ENCODE assay signal across 1 cellular context in genomic region chr12:110906516-110906915, GRCh38.
TF ChIP-seq lines count a peak whose summit lies in the region.

No MANE protein-coding gene starts in this region.

TF ChIP-seq in H1, 55 proteins besides CTCF, POLR2A, EP300 and RAD21:
- TF ChIP-seq SIN3A (conservative IDR thresholded peaks at IDR 0.05 in 1 of 2, IDR thresholded peaks at IDR 0.05 in 1 of 2; ENCODE audit: low read depth in 1 of 2, low read length in 2 of 2) (no peak), CEBPB (IDR thresholded peaks at IDR 0.05; ENCODE audit: low read depth, low read length) (no peak), RBBP5 (IDR thresholded peaks at IDR 0.05; ENCODE audit: borderline replicate concordance, low read depth, low read length) (no peak), TAF1 (IDR thresholded peaks at IDR 0.05; ENCODE audit: low read depth, low read length) (no peak), KDM5A (IDR thresholded peaks at IDR 0.05; ENCODE audit: low read length) (no peak), SP1 (IDR thresholded peaks at IDR 0.05; ENCODE audit: low read depth, low read length) (no peak), ZNF274 (IDR thresholded peaks at IDR 0.05; ENCODE audit: borderline replicate concordance, extremely low read depth, low read length) (no peak), ASH2L (IDR thresholded peaks at IDR 0.05; ENCODE audit: low read length) (no peak), SP4 (IDR thresholded peaks at IDR 0.05; ENCODE audit: low read length) (no peak), KDM4A (IDR thresholded peaks at IDR 0.05; ENCODE audit: low read depth, low read length, severe bottlenecking) (no peak), YY1 (IDR thresholded peaks at IDR 0.05; ENCODE audit: low read depth, low read length) (no peak), RFX5 (IDR thresholded peaks at IDR 0.05; ENCODE audit: borderline replicate concordance, low read depth, low read length) (no peak), MAX (IDR thresholded peaks at IDR 0.05) (no peak)
